ENCODE assay signal across 10 cellular contexts in genomic region chr10:12444-13314, GRCh38. TPM values are rescaled to one million over a fixed set of nuclear protein-coding genes. Genes with fewer than 3 reads are reported as not detected.
"Had no signal": no experiment of that assay in that cellular context is flagged by ENCODE, and none has a peak within 500 bp of the region (broad histone marks: within the 10 kb centered on the region; RNA-seq: fewer than 3 reads in every experiment).

No MANE protein-coding gene starts in this region.

RNA-seq across cellular contexts. Expression of gene TUBB8, which starts 36.4 kb away (rescaled TPM):
- total RNA-seq: activated B cell treated with CpG ODN at 0.5 μM for 24 hours; activated naive CD4-positive, alpha-beta T cell treated with anti-CD3 and anti-CD28 coated beads for 36 hours; activated naive CD8-positive, alpha-beta T cell treated with anti-CD3 and anti-CD28 coated beads, Interleukin-2, amount 10 ng/mL, durations not matched to agents 7 days and 5 days; chondrocyte; fibroblast of lung; fibroblast of villous mesenchyme; kidney epithelial cell; mammary epithelial cell; suprapubic skin had no signal
- polyA plus RNA-seq: fibroblast of lung; naive thymus-derived CD4-positive, alpha-beta T cell had no signal
